1 cellular context compared by ENCODE assay signal in the genomic region with DNA sequence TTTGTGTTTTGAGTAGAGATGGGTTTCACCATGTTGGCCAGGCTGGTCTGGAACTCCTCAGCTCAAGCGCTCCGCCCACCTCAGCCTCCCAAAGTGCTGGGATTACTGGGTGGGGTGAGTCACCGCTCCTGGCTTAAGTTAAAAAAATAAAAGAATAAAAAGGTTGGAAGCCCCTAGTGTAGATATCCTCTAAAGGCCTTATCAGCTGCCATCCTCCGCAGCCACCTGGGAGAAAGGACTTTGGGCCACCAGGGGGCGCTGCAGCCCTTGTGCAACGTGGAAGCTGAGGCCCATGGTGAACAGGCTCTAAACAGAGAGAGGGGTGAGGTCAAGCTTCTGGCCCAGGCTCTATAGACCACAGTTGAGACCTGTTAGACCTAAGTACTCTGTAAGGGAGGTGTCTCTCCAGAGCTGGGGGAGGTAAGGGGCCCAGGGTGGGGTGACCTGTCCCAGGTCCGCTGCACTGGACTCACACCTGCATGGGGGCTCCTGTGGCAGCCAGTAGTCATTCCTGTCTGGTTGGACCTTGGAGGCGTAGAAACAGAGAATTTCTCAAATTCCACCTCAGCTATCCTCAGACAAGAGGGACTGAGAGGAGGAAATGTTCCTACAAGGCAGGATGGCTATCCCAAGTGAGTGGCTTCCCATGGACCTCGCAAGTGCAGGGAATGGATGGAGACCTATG.
TF ChIP-seq lines count a peak whose summit lies in the region.

No MANE protein-coding gene starts in this region.

TF ChIP-seq in liver, 16 proteins besides CTCF, POLR2A, EP300 and RAD21 (continued from another document):
- TF ChIP-seq REST (IDR thresholded peaks at IDR 0.05), result no peak
- no peak for TF ChIP-seq RXRA (IDR thresholded peaks at IDR 0.05)
- TF ChIP-seq FOXA2 (IDR thresholded peaks at IDR 0.05), result no peak
- no peak for TF ChIP-seq JUND (IDR thresholded peaks at IDR 0.05)
- TF ChIP-seq GABPA (IDR thresholded peaks at IDR 0.05 in 1 of 2, conservative IDR thresholded peaks at IDR 0.05 in 1 of 2), result no peak
- TF ChIP-seq NR2F2 (IDR thresholded peaks at IDR 0.05), result no peak
- no peak for TF ChIP-seq HNF4A (conservative IDR thresholded peaks at IDR 0.05)
- no peak for TF ChIP-seq ZBTB33 (IDR thresholded peaks at IDR 0.05)
- no peak for TF ChIP-seq TAF1 (conservative IDR thresholded peaks at IDR 0.05)
- TF ChIP-seq ATF3 (IDR thresholded peaks at IDR 0.05), result no peak
- no peak for TF ChIP-seq FOXA1 (IDR thresholded peaks at IDR 0.05)
- no peak for TF ChIP-seq EGR1 (IDR thresholded peaks at IDR 0.05; ENCODE audit: low read depth in 2 of 2)
